In the genomic region with DNA sequence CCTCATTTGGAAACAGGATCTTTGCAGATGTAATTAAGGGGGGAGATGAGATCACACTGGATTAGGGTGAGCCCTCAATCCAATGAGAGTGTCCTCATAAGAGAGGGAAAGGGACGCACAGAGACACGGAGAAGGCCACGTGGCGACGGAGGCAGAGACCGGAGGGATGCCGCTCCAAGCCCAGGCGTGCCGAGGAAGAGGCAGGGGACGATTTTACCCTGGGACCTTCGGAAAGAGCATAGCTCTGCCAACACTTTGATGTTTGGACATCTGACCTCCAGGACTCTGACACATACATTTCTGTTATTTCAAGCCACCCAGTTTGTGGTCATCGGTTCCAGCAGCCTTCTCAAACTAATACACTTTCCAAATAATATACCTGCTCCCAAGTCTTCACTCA, we compare ENCODE assay signal across 20 cellular contexts.
DNase-seq lines count a peak whose midpoint lies in the region; ATAC-seq and TF ChIP-seq lines count a peak whose summit lies in the region.
"Had no signal": no experiment of that assay in that cellular context is flagged by ENCODE, and none has a peak within 500 bp of the region (broad histone marks: within the 10 kb centered on the region; RNA-seq: fewer than 3 reads in every experiment).

No MANE protein-coding gene starts in this region.

- H4K20me1 ChIP-seq in mammary epithelial cell (ENCODE audit: insufficient read depth, low read length): no peaks in the 10 kb centered on the region
- no peaks in the 10 kb centered on the region for H4K20me1 ChIP-seq in neural progenitor cell (ENCODE audit: low read depth)

- peak overlapping the region; percentile 70 for H3K4me2 ChIP-seq in mammary epithelial cell (ENCODE audit: insufficient read depth, low read depth, low read length)
- H3K4me2 ChIP-seq in neural progenitor cell: no peak overlapping the region

- H3K4me1 ChIP-seq in mammary epithelial cell (ENCODE audit: insufficient read depth, low read length) (peaks cover 20% of the 10 kb centered on the region), neural progenitor cell (no peaks in the 10 kb centered on the region), upper lobe of left lung (peaks cover 28 to 40% (median 33%) of the 10 kb centered on the region in 4 donors)

- H3K27ac Mint-ChIP-seq in neural progenitor cell: peak overlapping the region; percentile 70
- H3K27ac Mint-ChIP-seq in HFFc6: no peak overlapping the region
- H3K27ac Mint-ChIP-seq: activated naive CD8-positive, alpha-beta T cell treated with anti-CD3 and anti-CD28 coated beads, Interleukin-2, amount 10 ng/mL, durations not matched to agents 7 days and 5 days; nephron progenitor cell had no signal

- intact Hi-C loops in mammary epithelial cell (cut with micrococcal nuclease): no loop called here

- no TSS peak for BruUV-seq in mammary epithelial cell (replicated peaks; lab: Mats Ljungman, UMichigan)

- DNase-seq in NCI-H82 (lab: John Stamatoyannopoulos, UW) (peak; percentile 18), NCI-H82 treated with DMSO at 0.1 percent for 48 hours (lab: John Stamatoyannopoulos, UW; ENCODE audit: unreplicated experiment) (no peak), mammary epithelial cell (no peak), neural progenitor cell (ENCODE audit: low spot score) (no peak), upper lobe of left lung (no peak), SW480 (ENCODE audit: low spot score) (no peak), HFFc6 (no peak)
- DNase-seq: activated CD4-positive, alpha-beta T cell treated with anti-CD3 and anti-CD28 coated beads, Interleukin-2, amount 50 U/mL, for 1 hour; activated naive CD8-positive, alpha-beta T cell treated with anti-CD3 and anti-CD28 coated beads, Interleukin-2, amount 10 ng/mL, durations not matched to agents 7 days and 5 days; activated T-cell treated with anti-CD3 and anti-CD28 coated beads, Interleukin-2, amount 50 U/mL, for 48 hours; C1 segment of cervical spinal cord; DMS53; NCI-H2081 treated with DMSO at 0.1 percent for 48 hours; NCI-H526; nephron progenitor cell; stimulated activated CD4-positive, alpha-beta T cell treated with anti-CD3 and anti-CD28 coated beads, Interleukin-2, amount 100 ng/mL, for 48 hours had no signal

- no peak overlapping the region for H3K4me3 ChIP-seq in mammary epithelial cell (replicated peaks in 1 of 3; ENCODE audit: insufficient read depth in 1 of 3, low read depth in 2 of 3, low read length in 3 of 3)
- no peak overlapping the region for H3K4me3 ChIP-seq in neural progenitor cell
- no peak overlapping the region for H3K4me3 ChIP-seq in upper lobe of left lung

- TF ChIP-seq CTCF in mammary epithelial cell (conservative IDR thresholded peaks at IDR 0.05 in 1 of 2, IDR thresholded peaks at IDR 0.05 in 1 of 2; ENCODE audit: extremely low read depth in 1 of 2, insufficient read depth in 1 of 2, low read depth in 1 of 2, low read length in 2 of 2): no peak
- TF ChIP-seq CTCF in neural progenitor cell (IDR thresholded peaks at IDR 0.05): no peak
- no peak for TF ChIP-seq CTCF in upper lobe of left lung (IDR thresholded peaks at IDR 0.05)
- TF ChIP-seq CTCF in HFFc6 (IDR thresholded peaks at IDR 0.05): no peak

- H3K27ac ChIP-seq in mammary epithelial cell (ENCODE audit: insufficient read depth, low read depth, low read length): no peak overlapping the region
- no peak overlapping the region for H3K27ac ChIP-seq in neural progenitor cell
- H3K27ac ChIP-seq in upper lobe of left lung: peak overlapping the region; percentile 75 to 85 (median 77)
- H3K27ac ChIP-seq: 22Rv1, HL-60 had no signal

- H3K79me2 ChIP-seq in mammary epithelial cell (ENCODE audit: insufficient read depth, low read length): no peaks in the 10 kb centered on the region
- H3K79me2 ChIP-seq in neural progenitor cell (ENCODE audit: low read depth): no peaks in the 10 kb centered on the region

- 99% methylated on average over 12 of the region's 12 CpGs for WGBS in mammary epithelial cell (ENCODE audit: low coverage, missing lambda C conversion rate)
- WGBS in upper lobe of left lung, 2 donors: 95 to 97% methylated on average over 12 of the region's 12 CpGs

- CTCF ChIA-PET in mammary epithelial cell (lab: Charles Lee; ENCODE audit: low non-redundant PET): no interaction called here

- H3K9me3 Mint-ChIP-seq in neural progenitor cell (peaks cover 3% of the 10 kb centered on the region), HFFc6 (no peaks in the 10 kb centered on the region)
- H3K9me3 Mint-ChIP-seq: activated naive CD8-positive, alpha-beta T cell treated with anti-CD3 and anti-CD28 coated beads, Interleukin-2, amount 10 ng/mL, durations not matched to agents 7 days and 5 days; central memory CD8-positive, alpha-beta T cell; nephron progenitor cell had no signal

- in situ Hi-C loops in mammary epithelial cell (cut with MboI; ENCODE audit: low sequenced_read_pairs in 2 of 2): no loop called here

- dilution Hi-C loops in mammary epithelial cell (cut with HindIII; ENCODE audit: low sequenced_read_pairs): loop anchor here (5.0 kb wide), 1 partner anchor 74 kb away; no protein-coding TSS in a partner anchor

- no peaks in the 10 kb centered on the region for H3F3A ChIP-seq in neural progenitor cell (ENCODE audit: low read depth)

- TF ChIP-seq POLR2A in upper lobe of left lung (IDR thresholded peaks at IDR 0.05): no peak

- no peak for TF ChIP-seq EP300 in upper lobe of left lung (IDR thresholded peaks at IDR 0.05)

- H3K27me3 Mint-ChIP-seq in neural progenitor cell (ENCODE audit: insufficient read depth, low read depth) (peaks cover 8% of the 10 kb centered on the region), HFFc6 (ENCODE audit: insufficient read depth) (peaks cover 21% of the 10 kb centered on the region)

- H2AFZ ChIP-seq in mammary epithelial cell (ENCODE audit: low read depth, low read length) (peak overlapping the region; percentile 94), neural progenitor cell (replicated peaks) (peak overlapping the region; percentile 68)

- peaks cover 7% of the 10 kb centered on the region for H3K4me1 Mint-ChIP-seq in neural progenitor cell
- peaks cover 17% of the 10 kb centered on the region for H3K4me1 Mint-ChIP-seq in HFFc6 (ENCODE audit: low read depth)
- H3K4me1 Mint-ChIP-seq: activated naive CD8-positive, alpha-beta T cell treated with anti-CD3 and anti-CD28 coated beads, Interleukin-2, amount 10 ng/mL, durations not matched to agents 7 days and 5 days; central memory CD8-positive, alpha-beta T cell had no signal

- no peaks in the 10 kb centered on the region for H3K36me3 Mint-ChIP-seq in neural progenitor cell
- H3K36me3 Mint-ChIP-seq in HFFc6 (ENCODE audit: low read depth): no peaks in the 10 kb centered on the region
- H3K36me3 Mint-ChIP-seq: activated naive CD8-positive, alpha-beta T cell treated with anti-CD3 and anti-CD28 coated beads, Interleukin-2, amount 10 ng/mL, durations not matched to agents 7 days and 5 days had no signal

- H3K9me3 ChIP-seq in mammary epithelial cell (replicated peaks; ENCODE audit: insufficient read depth, low read length) (no peaks in the 10 kb centered on the region), neural progenitor cell (ENCODE audit: low read depth) (no peaks in the 10 kb centered on the region), upper lobe of left lung (no peaks in the 10 kb centered on the region)

- H3K4me3 Mint-ChIP-seq in neural progenitor cell (no peak overlapping the region), HFFc6 (no peak overlapping the region)
- H3K4me3 Mint-ChIP-seq: activated naive CD8-positive, alpha-beta T cell treated with anti-CD3 and anti-CD28 coated beads, Interleukin-2, amount 10 ng/mL, durations not matched to agents 7 days and 5 days; central memory CD8-positive, alpha-beta T cell; nephron progenitor cell had no signal

- no peak overlapping the region for H3K9ac ChIP-seq in mammary epithelial cell (ENCODE audit: insufficient read depth, low read length)
- H3K9ac ChIP-seq in neural progenitor cell: no peak overlapping the region

- H3K27me3 ChIP-seq in mammary epithelial cell (ENCODE audit: insufficient read depth, low read length) (no peaks in the 10 kb centered on the region), neural progenitor cell (no peaks in the 10 kb centered on the region), upper lobe of left lung (no peaks in the 10 kb centered on the region)

- no peaks in the 10 kb centered on the region for H3K36me3 ChIP-seq in mammary epithelial cell (ENCODE audit: insufficient read depth, low read length)
- no peaks in the 10 kb centered on the region for H3K36me3 ChIP-seq in neural progenitor cell
- no peaks in the 10 kb centered on the region for H3K36me3 ChIP-seq in upper lobe of left lung

- ATAC-seq in upper lobe of left lung (ENCODE audit: low FRiP score in 2 of 2): no peak
- no peak for ATAC-seq in GM21447 (IDR thresholded peaks at IDR 0.05; ENCODE audit: unreplicated experiment)

Comparison
In these comparisons a context has a peak if more than half of its experiments do, and no peak if none do; other contexts are left out.
1. H3K27ac ChIP-seq: peak in upper lobe of left lung (4 of 4); none in mammary epithelial cell (single experiment) and neural progenitor cell (single experiment).